Comparison of ENCODE assay signal across 21 cellular contexts in genomic region chr2:141393214-141393545, GRCh38.
DNase-seq lines count a peak whose midpoint lies in the region; ATAC-seq and TF ChIP-seq lines count a peak whose summit lies in the region.
"Had no signal": no experiment of that assay in that cellular context is flagged by ENCODE, and none has a peak within 500 bp of the region (broad histone marks: within the 10 kb centered on the region; RNA-seq: fewer than 3 reads in every experiment).

No MANE protein-coding gene starts in this region.

- peak overlapping the region; percentile 28 for H2AFZ ChIP-seq in smooth muscle cell (ENCODE audit: low read depth)
- H2AFZ ChIP-seq: parathyroid adenoma had no signal

- ATAC-seq in SK-N-SH treated with all-trans-retinoic acid at 6 μM for 48 hours, result peak; percentile 82
- ATAC-seq in GM21390 (IDR thresholded peaks at IDR 0.05; ENCODE audit: unreplicated experiment), result no peak
- ATAC-seq: activated naive CD8-positive, alpha-beta T cell treated with anti-CD3 and anti-CD28 coated beads, Interleukin-2, amount 50 U/mL, for 24 hours; T-helper 17 cell had no signal

- peak overlapping the region; percentile 95 for H3K27ac ChIP-seq in smooth muscle cell (ENCODE audit: low read depth)
- H3K27ac ChIP-seq: BLaER1 treated with 17β-estradiol and CSF1 and Interleukin-3, amounts not matched to agents 10 nM and 100 nM; left ventricle myocardium inferior; parathyroid adenoma; skin epidermis had no signal

- TF ChIP-seq CTCF in fibroblast of the aortic adventitia (IDR thresholded peaks at IDR 0.05; ENCODE audit: insufficient read depth, low read length), result no peak
- no peak for TF ChIP-seq CTCF in smooth muscle cell (IDR thresholded peaks at IDR 0.05; ENCODE audit: borderline replicate concordance, insufficient read depth, poor library complexity, severe bottlenecking)

- H3K27me3 ChIP-seq in smooth muscle cell (ENCODE audit: low read depth), result no peaks in the 10 kb centered on the region
- H3K27me3 ChIP-seq: BLaER1 treated with 17β-estradiol and CSF1 and Interleukin-3, amounts not matched to agents 10 nM and 100 nM had no signal

- H4K20me1 ChIP-seq in smooth muscle cell (ENCODE audit: low read depth), result no peaks in the 10 kb centered on the region
- H4K20me1 ChIP-seq: BLaER1 treated with 17β-estradiol and CSF1 and Interleukin-3, amounts not matched to agents 10 nM and 100 nM had no signal

- H3K4me3 ChIP-seq in fibroblast of the aortic adventitia (ENCODE audit: low read depth, low read length) (no peak overlapping the region), smooth muscle cell (no peak overlapping the region)
- H3K4me3 ChIP-seq: BLaER1 treated with 17β-estradiol and CSF1 and Interleukin-3, amounts not matched to agents 10 nM and 100 nM; left ventricle myocardium inferior; skin epidermis had no signal

- DNase-seq in EL (peak; percentile 14), fibroblast of the aortic adventitia (ENCODE audit: low read depth) (peak; percentile 56), smooth muscle cell (lab: John Stamatoyannopoulos, UW; ENCODE audit: unreplicated experiment) (no peak), DMS114 treated with DMSO at 0.1 percent for 48 hours (lab: John Stamatoyannopoulos, UW; ENCODE audit: unreplicated experiment) (no peak), NCI-H1417 (lab: John Stamatoyannopoulos, UW) (no peak)
- DNase-seq: activated CD4-positive, CD25-positive, alpha-beta regulatory T cell; activated CD8-positive, alpha-beta memory T cell treated with anti-CD3 and anti-CD28 coated beads for 24 hours; activated naive CD8-positive, alpha-beta T cell treated with anti-CD3 and anti-CD28 coated beads, Interleukin-2, amount 50 U/mL, for 24 hours; DMS53; foreskin melanocyte; left ventricle myocardium inferior; MM.1S; NCI-H1930; NCI-H510A treated with DMSO at 0.1 percent for 48 hours; stimulated activated CD4-positive, alpha-beta T cell treated with anti-CD3 and anti-CD28 coated beads, Interleukin-4, amount 100 ng/mL, for 4 hours; T-helper 17 cell had no signal

- peaks cover 8% of the 10 kb centered on the region for H3K4me1 ChIP-seq in smooth muscle cell (ENCODE audit: low read depth)
- H3K4me1 ChIP-seq: BLaER1 treated with 17β-estradiol and CSF1 and Interleukin-3, amounts not matched to agents 10 nM and 100 nM; left ventricle myocardium inferior; parathyroid adenoma had no signal

- H3K9ac ChIP-seq in smooth muscle cell (ENCODE audit: low read depth), result peak overlapping the region; percentile 77
- H3K9ac ChIP-seq: BLaER1 treated with 17β-estradiol and CSF1 and Interleukin-3, amounts not matched to agents 10 nM and 100 nM; parathyroid adenoma had no signal

- H3K36me3 ChIP-seq in smooth muscle cell (ENCODE audit: low read depth), result no peaks in the 10 kb centered on the region
- H3K36me3 ChIP-seq: BLaER1 treated with 17β-estradiol and CSF1 and Interleukin-3, amounts not matched to agents 10 nM and 100 nM; left ventricle myocardium inferior had no signal

- H3K79me2 ChIP-seq in smooth muscle cell (ENCODE audit: low read depth), result no peaks in the 10 kb centered on the region
- H3K79me2 ChIP-seq: parathyroid adenoma had no signal

- 8% methylated on average over 2 of the region's 2 CpGs for WGBS in smooth muscle cell (ENCODE audit: low lambda C conversion rate)

- peaks cover 20% of the 10 kb centered on the region for H3F3A ChIP-seq in smooth muscle cell (ENCODE audit: low read depth)

- peak overlapping the region; percentile 69 for H3K4me2 ChIP-seq in smooth muscle cell
- H3K4me2 ChIP-seq: BLaER1 treated with 17β-estradiol and CSF1 and Interleukin-3, amounts not matched to agents 10 nM and 100 nM had no signal

- H3K9me3 ChIP-seq in smooth muscle cell (replicated peaks; ENCODE audit: low read depth), result no peaks in the 10 kb centered on the region
- H3K9me3 ChIP-seq: BLaER1 treated with 17β-estradiol and CSF1 and Interleukin-3, amounts not matched to agents 10 nM and 100 nM; left ventricle myocardium inferior had no signal

TF ChIP-seq in SK-N-SH treated with all-trans-retinoic acid at 6 μM for 48 hours, 23 proteins besides CTCF, POLR2A, EP300 and RAD21:
- no peak for TF ChIP-seq CSDC2 (CRISPR knock-in tag; IDR thresholded peaks at IDR 0.05)

Comparison
In these comparisons a context has a peak if more than half of its experiments do, and no peak if none do; other contexts are left out.
1. DNase-seq: peak in EL (single experiment) and fibroblast of the aortic adventitia (single experiment); none in smooth muscle cell (single experiment), DMS114 treated with DMSO at 0.1 percent for 48 hours (single experiment) and NCI-H1417 (0 of 3).